19 cellular contexts compared by ENCODE assay signal in genomic region chr15:70679919-70680231, GRCh38.
"Had no signal": no experiment of that assay in that cellular context is flagged by ENCODE, and none has a peak within 500 bp of the region (broad histone marks: within the 10 kb centered on the region; RNA-seq: fewer than 3 reads in every experiment).

No MANE protein-coding gene starts in this region.

- ATAC-seq: activated CD4-positive, alpha-beta T cell treated with anti-CD3 and anti-CD28 coated beads for 36 hours; activated T-cell treated with anti-CD3 and anti-CD28 coated beads, Interleukin-2, amount 50 U/mL, for 4 hours; body of pancreas; foreskin keratinocyte; lower lobe of right lung; T-helper 17 cell; WTC11 had no signal

- H3K36me3 Mint-ChIP-seq: WTC11 had no signal

- H3K27me3 Mint-ChIP-seq: activated CD4-positive, alpha-beta T cell treated with anti-CD3 and anti-CD28 coated beads for 36 hours; progenitor cell of endocrine pancreas had no signal

- H3K4me3 ChIP-seq: body of pancreas, dorsolateral prefrontal cortex, lower lobe of right lung, tibial nerve, vagina had no signal

- H3K9me3 Mint-ChIP-seq: activated naive CD4-positive, alpha-beta T cell treated with anti-CD3 and anti-CD28 coated beads for 36 hours; activated T-cell treated with anti-CD3 and anti-CD28 coated beads, Interleukin-2, amount 50 U/mL, for 4 hours; mesothelial cell of epicardium; WTC11 had no signal

- H3K27ac ChIP-seq: body of pancreas, dorsolateral prefrontal cortex, foreskin keratinocyte, lower lobe of right lung, vagina had no signal

- H3K9me3 ChIP-seq: body of pancreas, lower lobe of right lung, tibial nerve, vagina had no signal

- H3K4me1 ChIP-seq: body of pancreas, foreskin keratinocyte, vagina had no signal

- H3K27me3 ChIP-seq: body of pancreas, dorsolateral prefrontal cortex, foreskin keratinocyte, tibial nerve, vagina had no signal

- H3K4me3 Mint-ChIP-seq: activated CD4-positive, alpha-beta T cell treated with anti-CD3 and anti-CD28 coated beads for 36 hours; activated naive CD4-positive, alpha-beta T cell treated with anti-CD3 and anti-CD28 coated beads for 36 hours; activated T-cell treated with anti-CD3 and anti-CD28 coated beads, Interleukin-2, amount 50 U/mL, for 4 hours; mesothelial cell of epicardium; T-helper 17 cell; WTC11 had no signal

- DNase-seq: activated CD4-positive, alpha-beta T cell treated with anti-CD3 and anti-CD28 coated beads for 36 hours; activated CD8-positive, alpha-beta memory T cell treated with anti-CD3 and anti-CD28 coated beads, Interleukin-2, amount 50 U/mL, for 4 hours; activated T-cell treated with anti-CD3 and anti-CD28 coated beads, Interleukin-2, amount 50 U/mL, for 4 hours; dorsolateral prefrontal cortex; islet precursor cell; left colon; lower lobe of right lung; occipital lobe; stimulated activated CD4-positive, alpha-beta T cell treated with anti-CD3 and anti-CD28 coated beads, Interleukin-2, amount 100 ng/mL, for 24 hours; stimulated activated naive CD4-positive, alpha-beta T cell treated with Interleukin-2 at 50 U/mL for 16 hours; T-helper 17 cell had no signal

- H3K27ac Mint-ChIP-seq: activated CD4-positive, alpha-beta T cell treated with anti-CD3 and anti-CD28 coated beads for 36 hours; activated naive CD4-positive, alpha-beta T cell treated with anti-CD3 and anti-CD28 coated beads for 36 hours; mesothelial cell of epicardium; T-helper 17 cell had no signal
